ENCODE assay signal across 18 cellular contexts in the genomic region with DNA sequence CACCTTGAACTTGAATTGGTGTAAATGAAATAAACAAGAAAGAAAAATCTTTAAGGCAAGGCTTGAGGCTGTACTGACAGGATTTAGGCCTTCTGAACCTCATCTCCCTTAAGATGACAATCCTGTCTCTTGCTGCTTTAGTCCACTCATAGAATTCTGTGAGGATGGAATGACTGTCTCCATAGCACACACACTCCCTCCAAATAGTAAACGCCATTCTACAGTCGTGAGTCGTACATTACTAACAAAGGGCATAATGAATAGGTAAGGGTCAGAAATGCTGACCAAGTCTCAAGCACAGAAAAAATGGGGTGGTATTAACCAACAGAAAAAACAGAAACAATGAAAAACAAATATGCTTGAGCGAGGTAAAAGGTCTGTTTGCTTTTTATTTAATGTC.
"Had no signal": no experiment of that assay in that cellular context is flagged by ENCODE, and none has a peak within 500 bp of the region (broad histone marks: within the 10 kb centered on the region; RNA-seq: fewer than 3 reads in every experiment).

No MANE protein-coding gene starts in this region.

- H3K36me3 ChIP-seq: left ventricle myocardium inferior, spleen, transverse colon had no signal

- H3K9me3 ChIP-seq: left ventricle myocardium inferior, psoas muscle, spleen, transverse colon had no signal

- H3K9me3 Mint-ChIP-seq: activated naive CD4-positive, alpha-beta T cell treated with anti-CD3 and anti-CD28 coated beads, Interleukin-2, amount 50 U/mL, for 72 hours; brain; dendritic cell treated with granulocyte-macrophage colony-stimulating factor and Interleukin-4, amounts not matched to agents 40 ng/mL and 50 ng/mL, for 4 days; natural killer cell treated with Interleukin-12 subunit alpha and Interleukin-12 subunit beta and Interleukin-15 and Interleukin-18, amount 100 ng/mL, for 72 hours had no signal

- H3K27ac ChIP-seq: left ventricle myocardium inferior, psoas muscle, spleen, transverse colon had no signal

- DNase-seq: activated CD4-positive, alpha-beta T cell treated with anti-CD3 and anti-CD28 coated beads, Interleukin-2, amount 50 U/mL, for 4 hours; activated T-cell treated with anti-CD3 and anti-CD28 coated beads, Interleukin-2, amount 50 U/mL, for 1 hour; amygdala; cerebellar nuclear complex; head of caudate nucleus; left ventricle myocardium inferior; mesenchymal stem cell; psoas muscle; spleen; stimulated activated CD4-positive, alpha-beta T cell treated with anti-CD3 and anti-CD28 coated beads, Interleukin-1b, Interleukin-23, amount 100 ng/mL, for 48 hours; stimulated activated naive B cell treated with anti-CD40 and anti-IgM and Interleukin-4, amounts not matched to agents 10 μg/mL and 1 μg/mL and 100 μg/mL, for 72 hours; transverse colon had no signal

- H3K4me3 Mint-ChIP-seq: dendritic cell treated with granulocyte-macrophage colony-stimulating factor and Interleukin-4, amounts not matched to agents 40 ng/mL and 50 ng/mL, for 4 days; natural killer cell treated with Interleukin-12 subunit alpha and Interleukin-12 subunit beta and Interleukin-15 and Interleukin-18, amount 100 ng/mL, for 72 hours; stimulated activated naive B cell treated with anti-CD40 and anti-IgM and Interleukin-4, amounts not matched to agents 10 μg/mL and 1 μg/mL and 100 μg/mL, for 72 hours had no signal

- H3K36me3 Mint-ChIP-seq: activated naive CD4-positive, alpha-beta T cell treated with anti-CD3 and anti-CD28 coated beads, Interleukin-2, amount 50 U/mL, for 72 hours; brain; natural killer cell treated with Interleukin-12 subunit alpha and Interleukin-12 subunit beta and Interleukin-15 and Interleukin-18, amount 100 ng/mL, for 72 hours; stimulated activated naive B cell treated with anti-CD40 and anti-IgM and Interleukin-4, amounts not matched to agents 10 μg/mL and 1 μg/mL and 100 μg/mL, for 72 hours had no signal

- H3K4me1 Mint-ChIP-seq: stimulated activated naive B cell treated with anti-CD40 and anti-IgM and Interleukin-4, amounts not matched to agents 10 μg/mL and 1 μg/mL and 100 μg/mL, for 72 hours had no signal

- H3K27ac Mint-ChIP-seq: activated naive CD4-positive, alpha-beta T cell treated with anti-CD3 and anti-CD28 coated beads, Interleukin-2, amount 50 U/mL, for 72 hours; dendritic cell treated with granulocyte-macrophage colony-stimulating factor and Interleukin-4, amounts not matched to agents 40 ng/mL and 50 ng/mL, for 4 days; natural killer cell treated with Interleukin-12 subunit alpha and Interleukin-12 subunit beta and Interleukin-15 and Interleukin-18, amount 100 ng/mL, for 72 hours; stimulated activated naive B cell treated with anti-CD40 and anti-IgM and Interleukin-4, amounts not matched to agents 10 μg/mL and 1 μg/mL and 100 μg/mL, for 72 hours had no signal

- ATAC-seq: activated CD4-positive, CD25-positive, alpha-beta regulatory T cell treated with anti-CD3 and anti-CD28 coated beads, Interleukin-2, amount 50 U/mL, for 24 hours; activated naive CD4-positive, alpha-beta T cell treated with anti-CD3 and anti-CD28 coated beads, Interleukin-2, amount 50 U/mL, for 72 hours; natural killer cell treated with Interleukin-12 subunit alpha and Interleukin-12 subunit beta and Interleukin-15 and Interleukin-18, amount 100 ng/mL, for 72 hours; psoas muscle; sciatic nerve; stimulated activated naive B cell treated with anti-CD40 and anti-IgM and Interleukin-4, amounts not matched to agents 10 μg/mL and 1 μg/mL and 100 μg/mL, for 72 hours had no signal

- H3K4me1 ChIP-seq: left ventricle myocardium inferior, psoas muscle, spleen, transverse colon had no signal

- H3K4me3 ChIP-seq: left ventricle myocardium inferior, psoas muscle, spleen, transverse colon had no signal
